Comparison of ENCODE assay signal across 28 cellular contexts in the genomic region with DNA sequence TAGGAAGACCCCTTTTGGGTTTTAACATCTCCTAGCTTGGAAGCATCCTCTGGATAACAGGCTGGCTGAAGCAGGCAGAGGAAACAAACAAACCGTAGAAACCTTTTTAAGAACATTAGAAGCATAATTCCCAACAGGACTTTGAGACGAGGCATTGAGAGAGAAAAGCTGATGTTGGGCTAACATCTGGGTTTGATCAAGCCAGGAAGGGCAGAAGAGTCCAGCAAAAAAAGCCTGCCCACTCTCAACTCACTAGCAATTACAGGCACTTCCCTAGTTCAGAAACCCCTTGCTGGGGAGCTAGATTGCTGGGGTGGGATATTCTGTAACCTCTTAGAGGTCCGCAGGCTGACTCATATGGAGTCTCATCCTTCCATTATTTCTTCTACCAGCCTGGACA.
"Had no signal": no experiment of that assay in that cellular context is flagged by ENCODE, and none has a peak within 500 bp of the region (broad histone marks: within the 10 kb centered on the region; RNA-seq: fewer than 3 reads in every experiment).

No MANE protein-coding gene starts in this region.

- ATAC-seq: activated CD4-positive, alpha-beta T cell treated with anti-CD3 and anti-CD28 coated beads for 36 hours; activated naive CD4-positive, alpha-beta T cell treated with anti-CD3 and anti-CD28 coated beads, Interleukin-2, amount 50 U/mL, for 72 hours; activated T-cell treated with anti-CD3 and anti-CD28 coated beads, Interleukin-2, amount 50 U/mL, for 72 hours; effector memory CD8-positive, alpha-beta T cell; gastroesophageal sphincter had no signal

- H3K4me1 ChIP-seq: esophagus muscularis mucosa, gastroesophageal sphincter had no signal

- H3K27me3 ChIP-seq: brain microvascular endothelial cell, esophagus muscularis mucosa, gastroesophageal sphincter had no signal

- H3K27ac ChIP-seq: brain microvascular endothelial cell, coronary artery, esophagus muscularis mucosa, gastroesophageal sphincter had no signal

- DNase-seq: activated CD4-positive, alpha-beta memory T cell treated with anti-CD3 and anti-CD28 coated beads, Interleukin-2, amount 10 ng/mL, durations not matched to agents 7 days and 5 days; activated CD4-positive, alpha-beta T cell treated with anti-CD3 and anti-CD28 coated beads for 36 hours; activated CD4-positive, alpha-beta T cell treated with anti-CD3 and anti-CD28 coated beads, Interleukin-2, amount 10 ng/mL, durations not matched to agents 24 days and 14 days; activated CD4-positive, alpha-beta T cell treated with anti-CD3 and anti-CD28 coated beads, Interleukin-2, amount 50 U/mL, for 4 hours; activated CD4-positive, CD25-positive, alpha-beta regulatory T cell; activated CD4-positive, CD25-positive, alpha-beta regulatory T cell treated with anti-CD3 and anti-CD28 coated beads, Interleukin-2, amount 50 U/mL, for 72 hours; activated CD8-positive, alpha-beta memory T cell treated with anti-CD3 and anti-CD28 coated beads, Interleukin-2, amount 50 U/mL, for 48 hours; activated gamma-delta T cell; activated naive CD4-positive, alpha-beta T cell; activated naive CD4-positive, alpha-beta T cell treated with anti-CD3 and anti-CD28 coated beads, Interleukin-2, amount 10 ng/mL, durations not matched to agents 7 days and 5 days; activated naive CD8-positive, alpha-beta T cell treated with anti-CD3 and anti-CD28 coated beads, Interleukin-2, amount 10 ng/mL, durations not matched to agents 7 days and 5 days; activated T-cell treated with anti-CD3 and anti-CD28 coated beads for 4 hours; activated T-cell treated with anti-CD3 and anti-CD28 coated beads, Interleukin-2, amount 50 U/mL, for 24 hours; activated T-cell treated with anti-CD3 and anti-CD28 coated beads, Interleukin-2, amount 50 U/mL, for 72 hours; amniotic stem cell; anterior cingulate cortex; brain microvascular endothelial cell; dermis blood vessel endothelial cell; effector CD4-positive, alpha-beta T cell; effector memory CD8-positive, alpha-beta T cell; erythroblast; foreskin melanocyte; hypothalamus; T-helper 2 cell had no signal

- H3K4me3 ChIP-seq: coronary artery, esophagus muscularis mucosa, gastroesophageal sphincter had no signal

- H3K36me3 ChIP-seq: brain microvascular endothelial cell, esophagus muscularis mucosa, gastroesophageal sphincter had no signal
